8 cellular contexts compared by ENCODE assay signal in the genomic region with DNA sequence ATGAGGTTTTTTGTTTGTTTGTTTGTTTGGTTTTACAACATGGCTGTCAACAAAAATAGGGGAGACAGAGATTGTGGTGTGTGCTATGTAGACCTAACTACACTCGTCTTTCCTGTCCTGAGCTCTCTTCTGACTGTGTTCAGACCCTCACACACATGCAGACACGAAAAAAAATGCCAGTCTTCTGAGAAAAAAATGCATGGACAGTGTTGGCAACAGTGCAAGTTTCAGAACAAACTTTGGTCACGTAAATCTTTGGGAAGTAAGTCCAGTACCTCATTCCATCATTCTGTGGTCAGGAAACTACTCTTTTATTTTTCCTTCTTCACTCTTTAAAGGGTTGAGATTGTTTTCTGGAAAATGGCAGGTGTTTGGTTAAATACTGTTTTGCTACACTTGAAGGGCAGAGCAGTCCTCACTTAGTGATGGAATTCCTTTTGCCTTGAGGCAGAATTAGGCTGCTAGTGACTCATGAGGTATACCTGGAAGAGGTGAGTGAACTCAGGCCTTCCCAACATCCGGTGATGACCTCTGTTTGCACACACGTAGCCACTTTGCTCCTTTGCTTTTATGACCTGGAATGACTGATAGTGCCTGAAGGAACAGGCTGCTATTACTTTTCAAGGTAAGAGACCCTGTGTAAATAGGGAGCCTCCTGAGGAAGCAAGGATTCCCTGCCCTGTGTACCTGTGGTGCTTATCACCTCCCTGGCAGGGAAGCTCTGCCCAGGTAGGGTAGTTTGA.
A peak's percentile ranks its signal among the peaks of the same experiment; 100 is the strongest.
DNase-seq lines count a peak whose midpoint lies in the region; ATAC-seq and TF ChIP-seq lines count a peak whose summit lies in the region.

No MANE protein-coding gene starts in this region.

- ATAC-seq in activated naive CD8-positive, alpha-beta T cell treated with anti-CD3 and anti-CD28 coated beads, Interleukin-2, amount 50 U/mL, for 24 hours, result no peak
- ATAC-seq in mucosa of descending colon (peak; percentile 86), GM18907 (IDR thresholded peaks at IDR 0.05; ENCODE audit: unreplicated experiment) (no peak), GM21576 (IDR thresholded peaks at IDR 0.05; ENCODE audit: unreplicated experiment) (no peak), HG03571 (IDR thresholded peaks at IDR 0.05; ENCODE audit: unreplicated experiment) (no peak)

- intact Hi-C loops in Caco-2 (cut with micrococcal nuclease; ENCODE audit: unreplicated experiment), result loop anchor here (1.0 to 2.0 kb wide), 3 partner anchors 13 to 51 kb away; no protein-coding TSS in a partner anchor
- intact Hi-C loops in mucosa of descending colon (cut with DNase I, micrococcal nuclease), result no loop called here

- DNase-seq in Caco-2, result peak; percentile 83 to 94
- peak; percentile 82 for DNase-seq in HT-29 (ENCODE audit: low spot score)
- DNase-seq in activated naive CD8-positive, alpha-beta T cell treated with anti-CD3 and anti-CD28 coated beads, Interleukin-2, amount 50 U/mL, for 24 hours, result no peak
- peak in 1 of 3 donors; percentile 41 for DNase-seq in mucosa of descending colon
- no peak for DNase-seq in NCI-H187 (lab: John Stamatoyannopoulos, UW)

- H3K4me3 ChIP-seq in Caco-2 (ENCODE audit: low read depth, low read length), result no peak overlapping the region
- H3K4me3 ChIP-seq in mucosa of descending colon, result no peak overlapping the region

- no peaks in the 10 kb centered on the region for H3K27me3 Mint-ChIP-seq in Caco-2 (ENCODE audit: insufficient read depth, unreplicated experiment)
- H3K27me3 Mint-ChIP-seq in activated naive CD8-positive, alpha-beta T cell treated with anti-CD3 and anti-CD28 coated beads, Interleukin-2, amount 50 U/mL, for 24 hours, result no peaks in the 10 kb centered on the region

- TF ChIP-seq CTCF in Caco-2 (IDR thresholded peaks at IDR 0.05; ENCODE audit: insufficient read depth in 1 of 2, low read depth in 1 of 2, low read length in 1 of 2, severe bottlenecking in 1 of 2, unreplicated experiment in 1 of 2) (no peak), mucosa of descending colon (IDR thresholded peaks at IDR 0.05) (no peak)

- H3K36me3 ChIP-seq in Caco-2 (ENCODE audit: control insufficient read depth, insufficient read depth, low read length) (no peaks in the 10 kb centered on the region), mucosa of descending colon (ENCODE audit: low read depth) (no peaks in the 10 kb centered on the region)

- peaks cover 26% of the 10 kb centered on the region for H3K4me1 ChIP-seq in Caco-2
- peaks cover 22% of the 10 kb centered on the region for H3K4me1 ChIP-seq in mucosa of descending colon (ENCODE audit: low read depth)

- POLR2A ChIA-PET in Caco-2 (lab: Charles Lee), result interaction anchor here (0.8 to 0.9 kb wide), 2 partner anchors 29 kb away, joined by 3 read pairs; no protein-coding TSS in a partner anchor

- H3K27ac Mint-ChIP-seq in Caco-2 (ENCODE audit: unreplicated experiment), result peak overlapping the region; percentile 85
- peak overlapping the region; percentile 97 for H3K27ac Mint-ChIP-seq in activated naive CD8-positive, alpha-beta T cell treated with anti-CD3 and anti-CD28 coated beads, Interleukin-2, amount 50 U/mL, for 24 hours

- H3K27me3 ChIP-seq in Caco-2 (replicated peaks; ENCODE audit: control insufficient read depth, insufficient read depth, low read length), result no peaks in the 10 kb centered on the region

- H3K4me1 Mint-ChIP-seq in Caco-2 (ENCODE audit: low read depth, unreplicated experiment), result peaks cover 20% of the 10 kb centered on the region
- peaks cover 86% of the 10 kb centered on the region for H3K4me1 Mint-ChIP-seq in activated naive CD8-positive, alpha-beta T cell treated with anti-CD3 and anti-CD28 coated beads, Interleukin-2, amount 50 U/mL, for 24 hours

- no peaks in the 10 kb centered on the region for H3K9me3 ChIP-seq in Caco-2
- H3K9me3 ChIP-seq in mucosa of descending colon, result no peaks in the 10 kb centered on the region

- CTCF ChIA-PET in Caco-2 (lab: Charles Lee), result no interaction called here

- peaks cover 5% of the 10 kb centered on the region for H3K36me3 Mint-ChIP-seq in Caco-2 (ENCODE audit: insufficient read depth, unreplicated experiment)
- peaks cover 24% of the 10 kb centered on the region for H3K36me3 Mint-ChIP-seq in activated naive CD8-positive, alpha-beta T cell treated with anti-CD3 and anti-CD28 coated beads, Interleukin-2, amount 50 U/mL, for 24 hours (ENCODE audit: low read depth)

- peak overlapping the region; percentile 40 for H3K4me3 Mint-ChIP-seq in Caco-2 (ENCODE audit: unreplicated experiment)
- H3K4me3 Mint-ChIP-seq in activated naive CD8-positive, alpha-beta T cell treated with anti-CD3 and anti-CD28 coated beads, Interleukin-2, amount 50 U/mL, for 24 hours, result peak overlapping the region; percentile 95

- no TSS peak for BruUV-seq in Caco-2 (replicated peaks; lab: Mats Ljungman, UMichigan)

- H3K9me3 Mint-ChIP-seq in Caco-2 (ENCODE audit: unreplicated experiment), result no peaks in the 10 kb centered on the region
- H3K9me3 Mint-ChIP-seq in activated naive CD8-positive, alpha-beta T cell treated with anti-CD3 and anti-CD28 coated beads, Interleukin-2, amount 50 U/mL, for 24 hours, result no peaks in the 10 kb centered on the region

Comparison
In these comparisons a context has a peak if more than half of its experiments do, and no peak if none do; other contexts are left out.
1. DNase-seq: peak in Caco-2 (2 of 2) and HT-29 (single experiment); none in activated naive CD8-positive, alpha-beta T cell treated with anti-CD3 and anti-CD28 coated beads, Interleukin-2, amount 50 U/mL, for 24 hours (single experiment) and NCI-H187 (0 of 2).